1 cellular context compared by ENCODE assay signal in the genomic region with DNA sequence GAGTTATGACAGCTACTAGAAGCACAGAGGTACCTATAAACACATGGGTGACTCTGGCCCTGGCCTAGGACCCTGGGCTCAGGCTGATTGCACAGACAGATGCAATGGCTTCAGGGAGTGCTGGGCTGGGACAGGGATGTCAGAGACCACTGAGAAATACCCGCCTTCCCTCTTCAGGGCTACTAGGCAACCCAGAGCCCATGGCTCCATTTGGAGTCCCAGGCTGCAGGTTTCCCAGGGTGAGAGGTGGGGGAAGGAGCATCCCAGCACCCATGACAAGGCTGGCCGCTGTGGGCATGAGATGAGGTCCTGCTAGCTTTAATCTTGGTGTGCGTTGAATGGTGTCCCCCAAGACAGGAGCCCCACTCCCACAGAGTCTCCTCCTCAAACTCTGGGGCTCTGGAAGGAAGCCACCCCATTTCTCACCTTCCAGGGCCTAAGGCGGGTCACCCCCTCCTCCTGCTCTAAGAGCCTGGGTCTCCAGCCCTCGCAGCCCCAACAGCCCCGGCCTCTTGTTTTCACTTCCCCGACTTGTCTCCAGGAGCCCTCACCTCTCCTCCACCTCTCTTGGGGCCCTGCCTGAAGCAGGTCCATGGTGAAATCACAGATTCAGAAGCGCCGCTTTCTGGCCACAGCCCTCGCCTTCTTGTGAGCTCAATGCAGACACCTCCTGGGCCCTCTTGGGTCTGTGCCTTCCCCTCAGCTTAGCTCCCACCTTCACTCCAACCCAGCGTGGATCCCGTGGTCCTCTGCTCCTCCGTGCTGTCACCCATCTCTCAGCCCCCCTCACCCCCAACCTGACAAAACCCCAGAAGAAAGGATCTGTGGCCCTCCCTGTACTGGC.
TF ChIP-seq lines count a peak whose summit lies in the region.

No MANE protein-coding gene starts in this region.

TF ChIP-seq in IMR-90, 13 proteins besides CTCF, POLR2A, EP300 and RAD21 (continued from another document):
- TF ChIP-seq NFE2L2 (IDR thresholded peaks at IDR 0.05; ENCODE audit: low read depth, low read length) (no peak), BHLHE40 (IDR thresholded peaks at IDR 0.05; ENCODE audit: low read depth, low read length) (no peak), MXI1 (IDR thresholded peaks at IDR 0.05; ENCODE audit: borderline replicate concordance, low read depth, low read length) (no peak), RCOR1 (IDR thresholded peaks at IDR 0.05; ENCODE audit: insufficient replicate concordance, low read length) (no peak), SMC3 (IDR thresholded peaks at IDR 0.05; ENCODE audit: low read depth, low read length) (no peak)
- TF ChIP-seq, protein P1, sequence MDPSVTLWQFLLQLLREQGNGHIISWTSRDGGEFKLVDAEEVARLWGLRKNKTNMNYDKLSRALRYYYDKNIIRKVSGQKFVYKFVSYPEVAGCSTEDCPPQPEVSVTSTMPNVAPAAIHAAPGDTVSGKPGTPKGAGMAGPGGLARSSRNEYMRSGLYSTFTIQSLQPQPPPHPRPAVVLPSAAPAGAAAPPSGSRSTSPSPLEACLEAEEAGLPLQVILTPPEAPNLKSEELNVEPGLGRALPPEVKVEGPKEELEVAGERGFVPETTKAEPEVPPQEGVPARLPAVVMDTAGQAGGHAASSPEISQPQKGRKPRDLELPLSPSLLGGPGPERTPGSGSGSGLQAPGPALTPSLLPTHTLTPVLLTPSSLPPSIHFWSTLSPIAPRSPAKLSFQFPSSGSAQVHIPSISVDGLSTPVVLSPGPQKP (IDR thresholded peaks at IDR 0.05; ENCODE audit: borderline replicate concordance, low read depth, low read length), result no peak
- TF ChIP-seq, protein P2, sequence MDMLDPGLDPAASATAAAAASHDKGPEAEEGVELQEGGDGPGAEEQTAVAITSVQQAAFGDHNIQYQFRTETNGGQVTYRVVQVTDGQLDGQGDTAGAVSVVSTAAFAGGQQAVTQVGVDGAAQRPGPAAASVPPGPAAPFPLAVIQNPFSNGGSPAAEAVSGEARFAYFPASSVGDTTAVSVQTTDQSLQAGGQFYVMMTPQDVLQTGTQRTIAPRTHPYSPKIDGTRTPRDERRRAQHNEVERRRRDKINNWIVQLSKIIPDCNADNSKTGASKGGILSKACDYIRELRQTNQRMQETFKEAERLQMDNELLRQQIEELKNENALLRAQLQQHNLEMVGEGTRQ (IDR thresholded peaks at IDR 0.05; ENCODE audit: low read depth, low read length), result no peak
TF ChIP-seq in IMR-90: peak in this region for 0.
